ENCODE assay signal across 8 cellular contexts in the genomic region with DNA sequence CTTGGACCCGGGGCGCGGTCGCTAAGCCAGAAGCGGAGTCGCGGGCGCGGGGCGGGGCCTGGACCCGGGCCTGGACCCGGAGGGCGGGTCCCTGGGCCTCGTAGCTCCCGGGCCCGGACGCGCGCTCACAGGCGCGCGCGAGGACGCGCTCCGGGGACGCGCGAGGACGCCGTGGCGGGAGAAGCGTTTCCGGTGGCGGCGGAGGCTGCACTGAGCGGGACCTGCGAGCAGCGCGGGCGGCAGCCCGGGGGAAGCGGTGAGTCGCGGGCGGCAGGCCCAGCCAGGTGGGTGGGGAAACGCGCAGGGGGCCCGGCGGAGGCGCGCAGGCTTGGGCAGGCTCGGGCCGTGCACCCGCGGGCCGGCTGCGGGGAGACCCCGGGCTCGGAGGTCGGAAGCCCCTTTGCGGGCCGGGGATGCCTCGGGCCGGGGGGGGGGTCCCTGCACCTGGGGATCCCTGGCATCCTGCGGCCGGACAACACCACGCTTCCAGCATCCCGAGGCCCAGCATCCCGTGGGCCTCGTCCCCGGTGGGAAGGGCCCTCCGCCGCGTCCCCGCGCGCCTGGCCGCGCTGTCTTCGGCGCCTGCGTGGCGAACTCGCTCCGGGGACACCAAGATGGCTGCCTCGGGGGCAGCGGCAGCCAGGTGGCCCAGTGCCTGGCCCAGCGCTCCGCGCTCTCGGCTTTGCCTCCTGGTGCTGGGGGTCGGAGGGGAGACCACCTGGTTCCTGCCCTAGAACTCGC. TPM values are rescaled to one million over a fixed set of nuclear protein-coding genes. Genes with fewer than 3 reads are reported as not detected.
A peak's percentile ranks its signal among the peaks of the same experiment; 100 is the strongest.
DNase-seq lines count a peak whose midpoint lies in the region; ATAC-seq and TF ChIP-seq lines count a peak whose summit lies in the region.

A gene with protein sequence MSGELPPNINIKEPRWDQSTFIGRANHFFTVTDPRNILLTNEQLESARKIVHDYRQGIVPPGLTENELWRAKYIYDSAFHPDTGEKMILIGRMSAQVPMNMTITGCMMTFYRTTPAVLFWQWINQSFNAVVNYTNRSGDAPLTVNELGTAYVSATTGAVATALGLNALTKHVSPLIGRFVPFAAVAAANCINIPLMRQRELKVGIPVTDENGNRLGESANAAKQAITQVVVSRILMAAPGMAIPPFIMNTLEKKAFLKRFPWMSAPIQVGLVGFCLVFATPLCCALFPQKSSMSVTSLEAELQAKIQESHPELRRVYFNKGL (plus strand): TSS at position 177 of the 741 bp plus-strand sequence. CDS start 13,544 bp downstream, outside the sequence.

- H3F3A ChIP-seq in Loucy (ENCODE audit: low read depth) = no peaks in the 10 kb centered on the region
- 0 out of 2 replicates have a peak, but pooled peaks cover 7% of the 10 kb centered on the region for H3F3A ChIP-seq in SU-DHL-6 (ENCODE audit: insufficient read depth)

- no peaks in the 10 kb centered on the region for H3K9me3 ChIP-seq in Loucy (ENCODE audit: insufficient read depth, low read depth, low read length)
- no peaks in the 10 kb centered on the region for H3K9me3 ChIP-seq in SU-DHL-6 (ENCODE audit: insufficient read depth, low read length)
- H3K9me3 ChIP-seq in heart left ventricle = no peaks in the 10 kb centered on the region
- no peaks in the 10 kb centered on the region for H3K9me3 ChIP-seq in upper lobe of left lung

- H3K27me3 Mint-ChIP-seq in activated naive CD8-positive, alpha-beta T cell treated with anti-CD3 and anti-CD28 coated beads, Interleukin-2, amount 50 U/mL, for 24 hours = peaks cover 1% of the 10 kb centered on the region

- TF ChIP-seq POLR2A in heart left ventricle (IDR thresholded peaks at IDR 0.05) (peak in 1 of 2 donors; percentile 60), upper lobe of left lung (IDR thresholded peaks at IDR 0.05) (peak in 2 of 4 donors; percentile 18 to 78)

- H3K36me3 ChIP-seq in Loucy (ENCODE audit: insufficient read depth, low read length) = no peaks in the 10 kb centered on the region
- peaks cover 8% of the 10 kb centered on the region for H3K36me3 ChIP-seq in SU-DHL-6 (ENCODE audit: low read length)
- H3K36me3 ChIP-seq in heart left ventricle = peaks cover 0 to 20% (median 0%) of the 10 kb centered on the region in 9 donors
- no peaks in the 10 kb centered on the region for H3K36me3 ChIP-seq in upper lobe of left lung

- ATAC-seq in activated naive CD8-positive, alpha-beta T cell treated with anti-CD3 and anti-CD28 coated beads, Interleukin-2, amount 50 U/mL, for 24 hours = peak; percentile 88
- ATAC-seq in heart left ventricle (peak; percentile 71 to 96 (median 94)), upper lobe of left lung (ENCODE audit: low FRiP score in 2 of 2) (peak; percentile 73 to 97)

- H4K20me1 ChIP-seq in Loucy (ENCODE audit: insufficient read depth, low read length, poor library complexity, severe bottlenecking) (peaks cover 37% of the 10 kb centered on the region), SU-DHL-6 (ENCODE audit: low read depth, low read length) (peaks cover 31% of the 10 kb centered on the region)

- H3K4me2 ChIP-seq in Loucy (ENCODE audit: low read depth, low read length, poor library complexity, severe bottlenecking) (peak within 1 kb of the TSS; percentile 96), SU-DHL-6 (ENCODE audit: low read depth, low read length, poor library complexity, severe bottlenecking) (peak within 1 kb of the TSS; percentile 90)

- H3K4me3 Mint-ChIP-seq in activated naive CD8-positive, alpha-beta T cell treated with anti-CD3 and anti-CD28 coated beads, Interleukin-2, amount 50 U/mL, for 24 hours = peak within 1 kb of the TSS; percentile 96

- H2AFZ ChIP-seq in Loucy (ENCODE audit: low read length) (peak within 1 kb of the TSS; percentile 84), SU-DHL-6 (ENCODE audit: low read depth, low read length, severe bottlenecking) (peak within 1 kb of the TSS; percentile 88)

- peaks cover 47% of the 10 kb centered on the region for H3K36me3 Mint-ChIP-seq in activated naive CD8-positive, alpha-beta T cell treated with anti-CD3 and anti-CD28 coated beads, Interleukin-2, amount 50 U/mL, for 24 hours (ENCODE audit: low read depth)

- H3K27ac ChIP-seq in SU-DHL-6 (ENCODE audit: low read depth, low read length) = peak within 1 kb of the TSS; percentile 58
- peak within 1 kb of the TSS; percentile 11 to 88 (median 79) for H3K27ac ChIP-seq in heart left ventricle
- H3K27ac ChIP-seq in upper lobe of left lung = peak within 1 kb of the TSS; percentile 35 to 82 (median 66)

- H3K27ac Mint-ChIP-seq in activated naive CD8-positive, alpha-beta T cell treated with anti-CD3 and anti-CD28 coated beads, Interleukin-2, amount 50 U/mL, for 24 hours = peak within 1 kb of the TSS; percentile 97

- WGBS in heart left ventricle, 4 donors = 0 to 1% (median 1%) methylated on average over 31 to 94 of the region's 94 CpGs
- WGBS in upper lobe of left lung, 2 donors = 0 to 2% methylated on average over 12 to 50 of the region's 94 CpGs

- H3K9ac ChIP-seq in Loucy (ENCODE audit: low read depth, low read length, poor library complexity, severe bottlenecking) = peak within 1 kb of the TSS; percentile 88
- peak within 1 kb of the TSS; percentile 88 for H3K9ac ChIP-seq in SU-DHL-6 (ENCODE audit: low read length)

- H3K9me2 ChIP-seq in Loucy (replicated peaks; ENCODE audit: low read depth, low read length) (no peaks in the 10 kb centered on the region), SU-DHL-6 (replicated peaks; ENCODE audit: insufficient read depth, low read length) (no peaks in the 10 kb centered on the region)

- H3K4me1 Mint-ChIP-seq in activated naive CD8-positive, alpha-beta T cell treated with anti-CD3 and anti-CD28 coated beads, Interleukin-2, amount 50 U/mL, for 24 hours = peaks cover 54% of the 10 kb centered on the region

- H3K79me2 ChIP-seq in Loucy (ENCODE audit: insufficient read depth, low read length) = peaks cover 51% of the 10 kb centered on the region
- peaks cover 50% of the 10 kb centered on the region for H3K79me2 ChIP-seq in SU-DHL-6 (ENCODE audit: insufficient read depth, low read length)

- peak within 1 kb of the TSS; percentile 90 for H3K4me3 ChIP-seq in Loucy (ENCODE audit: low read length, poor library complexity, severe bottlenecking)
- H3K4me3 ChIP-seq in SU-DHL-6 (ENCODE audit: insufficient read depth, low read length, poor library complexity, severe bottlenecking) = peak within 1 kb of the TSS; percentile 74
- peak within 1 kb of the TSS; percentile 67 to 97 (median 82) for H3K4me3 ChIP-seq in heart left ventricle
- peak within 1 kb of the TSS; percentile 66 to 99 (median 92) for H3K4me3 ChIP-seq in upper lobe of left lung

- H3K27me3 ChIP-seq in Loucy (ENCODE audit: insufficient read depth, low read length, poor library complexity, severe bottlenecking) (no peaks in the 10 kb centered on the region), SU-DHL-6 (ENCODE audit: low read length) (no peaks in the 10 kb centered on the region), heart left ventricle (no peaks in the 10 kb centered on the region), upper lobe of left lung (peaks cover 0 to 6% (median 0%) of the 10 kb centered on the region in 4 donors)

- H3K9me3 Mint-ChIP-seq in activated naive CD8-positive, alpha-beta T cell treated with anti-CD3 and anti-CD28 coated beads, Interleukin-2, amount 50 U/mL, for 24 hours = no peaks in the 10 kb centered on the region

- TF ChIP-seq EP300 in upper lobe of left lung (IDR thresholded peaks at IDR 0.05) = no peak

- intact Hi-C loops in heart left ventricle (cut with DNase I) (no loop called here), posterior vena cava (cut with DNase I) (no loop called here)

- H3K4me1 ChIP-seq in Loucy (ENCODE audit: insufficient read depth, low read length, poor library complexity, severe bottlenecking) (peaks cover 18% of the 10 kb centered on the region), heart left ventricle (peaks cover 0 to 25% (median 15%) of the 10 kb centered on the region in 12 donors), upper lobe of left lung (peaks cover 7 to 27% (median 14%) of the 10 kb centered on the region in 4 donors)

- DNase-seq in GM04504 (ENCODE audit: low read depth) (peak; percentile 44), GOT3 (lab: John Stamatoyannopoulos, UW) (peak; percentile 59), heart left ventricle (peak; percentile 73 to 91 (median 83)), posterior vena cava (ENCODE audit: low spot score) (peak; percentile 93), upper lobe of left lung (peak; percentile 68 to 96)
- peak; percentile 88 for DNase-seq in activated naive CD8-positive, alpha-beta T cell treated with anti-CD3 and anti-CD28 coated beads, Interleukin-2, amount 50 U/mL, for 24 hours

- TF ChIP-seq CTCF in Loucy (conservative IDR thresholded peaks at IDR 0.05; ENCODE audit: low read length) (no peak), SU-DHL-6 (IDR thresholded peaks at IDR 0.05; ENCODE audit: insufficient read depth, low read length, poor library complexity, severe bottlenecking) (no peak), heart left ventricle (IDR thresholded peaks at IDR 0.05) (no peak), upper lobe of left lung (IDR thresholded peaks at IDR 0.05) (no peak)

RNA-seq across cellular contexts. Expression of the gene that starts here (rescaled TPM):
- total RNA-seq in heart left ventricle (10 to 100 TPM; 27.2 to 42.9 (median 32.5) TPM), posterior vena cava (10 to 100 TPM; 17.5 to 21.7 TPM), upper lobe of left lung (10 to 100 TPM in 5 of 6 donors, 1 to 10 TPM in 1; 5.2 to 47.1 (median 18.3) TPM)
- 10 to 100 TPM; 13.8 to 34.0 TPM for polyA plus RNA-seq in heart left ventricle

Comparison
In these comparisons a context has a peak if more than half of its experiments do, and no peak if none do; other contexts are left out.
1. Peak in every context shown above with its lines: DNase-seq, ATAC-seq, H3K4me3 ChIP-seq and H3K27ac ChIP-seq.